Comparison of ENCODE assay signal across 1 cellular context in the genomic region with DNA sequence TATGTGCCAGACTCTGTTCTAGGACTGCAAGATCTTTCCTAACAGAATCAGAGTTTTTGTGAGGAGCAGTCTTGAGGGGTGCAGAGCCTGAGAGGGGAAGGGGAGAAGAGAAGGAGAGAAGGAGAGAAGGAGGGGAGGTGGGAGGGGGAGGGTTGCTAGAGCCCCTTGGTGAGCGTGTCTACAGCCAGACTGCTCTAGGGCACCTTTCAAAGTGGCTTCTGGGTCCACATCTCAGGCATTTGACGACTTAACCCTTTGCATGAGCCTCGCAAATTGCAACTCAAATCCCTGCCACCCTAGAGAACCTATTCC.
TF ChIP-seq lines count a peak whose summit lies in the region.

No MANE protein-coding gene starts in this region.

TF ChIP-seq in K562, 482 proteins besides CTCF, POLR2A, EP300 and RAD21 (continued from another document):
- TF ChIP-seq CHD4 (IDR thresholded peaks at IDR 0.05; ENCODE audit: insufficient read depth, insufficient replicate concordance, low read depth, low read length, poor library complexity, severe bottlenecking), result no peak
- no peak for TF ChIP-seq ELF4 (CRISPR knock-in tag; IDR thresholded peaks at IDR 0.05)
- no peak for TF ChIP-seq ETV1 (tag; conservative IDR thresholded peaks at IDR 0.05; ENCODE audit: low read depth)
- no peak for TF ChIP-seq NR2F6 (CRISPR knock-in tag; IDR thresholded peaks at IDR 0.05)
- TF ChIP-seq, protein P1, sequence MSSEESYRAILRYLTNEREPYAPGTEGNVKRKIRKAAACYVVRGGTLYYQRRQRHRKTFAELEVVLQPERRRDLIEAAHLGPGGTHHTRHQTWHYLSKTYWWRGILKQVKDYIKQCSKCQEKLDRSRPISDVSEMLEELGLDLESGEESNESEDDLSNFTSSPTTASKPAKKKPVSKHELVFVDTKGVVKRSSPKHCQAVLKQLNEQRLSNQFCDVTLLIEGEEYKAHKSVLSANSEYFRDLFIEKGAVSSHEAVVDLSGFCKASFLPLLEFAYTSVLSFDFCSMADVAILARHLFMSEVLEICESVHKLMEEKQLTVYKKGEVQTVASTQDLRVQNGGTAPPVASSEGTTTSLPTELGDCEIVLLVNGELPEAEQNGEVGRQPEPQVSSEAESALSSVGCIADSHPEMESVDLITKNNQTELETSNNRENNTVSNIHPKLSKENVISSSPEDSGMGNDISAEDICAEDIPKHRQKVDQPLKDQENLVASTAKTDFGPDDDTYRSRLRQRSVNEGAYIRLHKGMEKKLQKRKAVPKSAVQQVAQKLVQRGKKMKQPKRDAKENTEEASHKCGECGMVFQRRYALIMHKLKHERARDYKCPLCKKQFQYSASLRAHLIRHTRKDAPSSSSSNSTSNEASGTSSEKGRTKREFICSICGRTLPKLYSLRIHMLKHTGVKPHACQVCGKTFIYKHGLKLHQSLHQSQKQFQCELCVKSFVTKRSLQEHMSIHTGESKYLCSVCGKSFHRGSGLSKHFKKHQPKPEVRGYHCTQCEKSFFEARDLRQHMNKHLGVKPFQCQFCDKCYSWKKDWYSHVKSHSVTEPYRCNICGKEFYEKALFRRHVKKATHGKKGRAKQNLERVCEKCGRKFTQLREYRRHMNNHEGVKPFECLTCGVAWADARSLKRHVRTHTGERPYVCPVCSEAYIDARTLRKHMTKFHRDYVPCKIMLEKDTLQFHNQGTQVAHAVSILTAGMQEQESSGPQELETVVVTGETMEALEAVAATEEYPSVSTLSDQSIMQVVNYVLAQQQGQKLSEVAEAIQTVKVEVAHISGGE (CRISPR knock-in tag; IDR thresholded peaks at IDR 0.05), result no peak
- 0 out of 2 replicates have a peak, but pooled peaks have one; percentile 20 for TF ChIP-seq GABPB1 (CRISPR knock-in tag; IDR thresholded peaks at IDR 0.05)
- no peak for TF ChIP-seq SRF (CRISPR knock-in tag; IDR thresholded peaks at IDR 0.05)
- TF ChIP-seq EWSR1 (IDR thresholded peaks at IDR 0.05; ENCODE audit: borderline replicate concordance, low read depth, partially characterized antibody), result no peak
- TF ChIP-seq NBN (IDR thresholded peaks at IDR 0.05; ENCODE audit: low read depth), result no peak
- TF ChIP-seq MEF2A (IDR thresholded peaks at IDR 0.05; ENCODE audit: control insufficient read depth, low read depth, low read length), result no peak
- 0 out of 4 replicates have a peak, but pooled peaks of 1 of the 2 experiments have one; percentile 4 for TF ChIP-seq MLLT1 (IDR thresholded peaks at IDR 0.05)
- TF ChIP-seq PTRF (tag; IDR thresholded peaks at IDR 0.05), result no peak
